In genomic region chr4:148203056-148203898, GRCh38 we compare ENCODE assay signal across 1 cellular context.
TF ChIP-seq lines count a peak whose summit lies in the region.

No MANE protein-coding gene starts in this region.

TF ChIP-seq in WTC11, 78 proteins besides CTCF, POLR2A, EP300 and RAD21 (continued from another document):
- TF ChIP-seq JAZF1 (CRISPR knock-in tag; IDR thresholded peaks at IDR 0.05) (no peak), AR (CRISPR knock-in tag; IDR thresholded peaks at IDR 0.05) (no peak), NFATC4 (CRISPR knock-in tag; IDR thresholded peaks at IDR 0.05) (no peak), STAT6 (CRISPR knock-in tag; conservative IDR thresholded peaks at IDR 0.05; ENCODE audit: low read depth) (no peak), ZNF232 (CRISPR knock-in tag; IDR thresholded peaks at IDR 0.05) (no peak), NR1H2 (CRISPR knock-in tag; IDR thresholded peaks at IDR 0.05) (no peak), ESRRA (CRISPR knock-in tag; IDR thresholded peaks at IDR 0.05; ENCODE audit: borderline replicate concordance) (no peak), PRDM15 (CRISPR knock-in tag; IDR thresholded peaks at IDR 0.05) (no peak)
